8 cellular contexts compared by ENCODE assay signal in the genomic region with DNA sequence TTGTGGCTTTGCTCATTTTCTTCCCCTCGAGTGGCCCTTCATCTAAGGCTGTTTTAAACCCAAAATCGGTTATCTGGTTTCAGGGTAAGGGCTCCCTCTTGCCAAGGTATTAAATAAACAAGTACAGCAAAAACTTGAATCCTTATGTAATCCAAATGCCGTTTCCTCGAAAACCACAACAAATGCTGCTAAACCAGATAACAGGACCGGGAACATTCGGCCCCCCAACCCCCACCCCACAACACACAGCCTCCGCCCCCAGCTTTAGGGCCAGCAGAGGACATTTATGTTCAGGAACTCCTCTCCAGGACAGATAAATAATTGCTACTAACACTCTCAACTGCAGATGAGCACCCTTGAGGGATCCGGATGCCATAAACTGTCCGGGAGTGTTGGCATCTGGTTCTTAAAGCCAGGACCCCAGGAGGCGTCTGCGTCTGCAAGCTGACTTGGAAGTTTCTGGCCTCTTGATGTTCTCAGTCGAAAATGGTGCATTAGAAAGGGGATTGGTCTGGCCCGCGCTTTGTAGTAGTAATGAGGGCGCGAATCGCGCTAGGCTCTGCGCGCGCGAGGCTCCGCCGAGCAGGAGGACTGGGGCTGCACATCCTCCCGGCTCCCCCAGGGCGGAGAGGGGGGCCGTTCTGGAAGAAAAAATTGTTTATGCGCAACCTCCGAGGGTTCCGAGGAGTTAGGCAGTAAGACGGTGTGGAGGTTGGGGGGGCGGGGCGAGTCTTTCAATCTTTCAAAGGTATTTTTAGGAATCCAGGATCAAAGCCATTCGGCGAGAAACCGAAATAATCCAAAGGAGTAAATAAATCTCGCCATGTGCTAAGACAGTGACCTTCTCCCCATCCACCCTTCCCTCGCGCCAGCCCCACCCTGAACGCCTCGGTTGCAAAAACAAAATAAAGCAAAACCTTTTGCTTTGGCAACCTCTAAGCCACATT. TPM values are rescaled to one million over a fixed set of nuclear protein-coding genes. Genes with fewer than 3 reads are reported as not detected.
DNase-seq lines count a peak whose midpoint lies in the region; ATAC-seq and TF ChIP-seq lines count a peak whose summit lies in the region.

No MANE protein-coding gene starts in this region.

- DNase-seq in Calu3 (peak; percentile 57), MG63 (peak; percentile 74), RWPE2 (ENCODE audit: low spot score) (no peak), body of pancreas (peak; percentile 40 to 66 (median 56)), sigmoid colon (peak; percentile 81)

- no peak for TF ChIP-seq EP300 in sigmoid colon (IDR thresholded peaks at IDR 0.05)

- ATAC-seq in RWPE2 (ENCODE audit: low read depth) (no peak), body of pancreas (no peak), HG03045 (IDR thresholded peaks at IDR 0.05; ENCODE audit: unreplicated experiment) (no peak), GM21737 (IDR thresholded peaks at IDR 0.05; ENCODE audit: unreplicated experiment) (no peak)

- TF ChIP-seq CTCF in Calu3 (IDR thresholded peaks at IDR 0.05; ENCODE audit: unreplicated experiment) = no peak
- no peak for TF ChIP-seq CTCF in RWPE2 (IDR thresholded peaks at IDR 0.05; ENCODE audit: poor library complexity, severe bottlenecking)
- peak in 1 of 7 experiments; percentile 7 for TF ChIP-seq CTCF in body of pancreas (IDR thresholded peaks at IDR 0.05)
- TF ChIP-seq CTCF in sigmoid colon (IDR thresholded peaks at IDR 0.05) = peak in 1 of 4 experiments; percentile 30

- TF ChIP-seq POLR2A in body of pancreas (IDR thresholded peaks at IDR 0.05) (peak in 2 of 3 donors; percentile 18 to 28), sigmoid colon (IDR thresholded peaks at IDR 0.05) (peak in 1 of 2 donors; percentile 49)

- H3K4me1 ChIP-seq in RWPE2 (ENCODE audit: insufficient read depth, poor library complexity, severe bottlenecking) (peaks cover 3% of the 10 kb centered on the region), body of pancreas (peaks cover 46% of the 10 kb centered on the region), sigmoid colon (peaks cover 0 to 49% (median 32%) of the 10 kb centered on the region in 4 donors)

- peaks cover 37% of the 10 kb centered on the region for H3K4me1 Mint-ChIP-seq in Calu3 (ENCODE audit: low read depth, unreplicated experiment)

- WGBS in body of pancreas, 2 donors = 4 to 9% methylated on average over 38 to 41 of the region's 41 CpGs
- 0 to 1% methylated on average over 41 of the region's 41 CpGs for WGBS in sigmoid colon, 2 donors

- H3K4me3 ChIP-seq in MG63 (peak overlapping the region; percentile 40), RWPE2 (ENCODE audit: severe bottlenecking) (peak overlapping the region; percentile 45), body of pancreas (no peak overlapping the region), iPS-18c (ENCODE audit: insufficient read depth, low read depth, low read length) (peak overlapping the region; percentile 57), sigmoid colon (peak overlapping the region; percentile 27 to 80 (median 67))

- peak overlapping the region; percentile 99 for H3K27ac Mint-ChIP-seq in Calu3 (ENCODE audit: unreplicated experiment)

- peaks cover 24% of the 10 kb centered on the region for H3K9me3 ChIP-seq in MG63
- no peaks in the 10 kb centered on the region for H3K9me3 ChIP-seq in RWPE2 (ENCODE audit: severe bottlenecking)
- peaks cover 0 to 10% (median 0%) of the 10 kb centered on the region in 3 donors for H3K9me3 ChIP-seq in body of pancreas
- H3K9me3 ChIP-seq in iPS-18c (ENCODE audit: control insufficient read depth, insufficient read depth, low read length) = peaks cover 4% of the 10 kb centered on the region
- H3K9me3 ChIP-seq in sigmoid colon = peaks cover 0 to 5% (median 3%) of the 10 kb centered on the region in 4 donors

- no peaks in the 10 kb centered on the region for H3K27me3 Mint-ChIP-seq in Calu3 (ENCODE audit: unreplicated experiment)

- intact Hi-C loops in Calu3 (cut with micrococcal nuclease; ENCODE audit: unreplicated experiment) = loop anchor here (5.0 kb wide), 1 partner anchor 291 kb away; no protein-coding TSS in a partner anchor
- intact Hi-C loops in body of pancreas (cut with DNase I) = no loop called here
- intact Hi-C loops in sigmoid colon (cut with DNase I) = loop anchor here (5.0 kb wide), 4 partner anchors 96 to 676 kb away; no protein-coding TSS in a partner anchor

- CTCF ChIA-PET in Calu3 (lab: Charles Lee) = interaction anchor here (0.5 to 0.7 kb wide), 3 partner anchors 45 to 1250 kb away, joined by 3 to 6 read pairs (median 3); no protein-coding TSS in a partner anchor

- H3K27ac ChIP-seq in RWPE2 (ENCODE audit: poor library complexity, severe bottlenecking) (no peak overlapping the region), body of pancreas (peak overlapping the region; percentile 80 to 99 (median 98)), sigmoid colon (peak overlapping the region; percentile 90 to 99 (median 98))

- H3K36me3 Mint-ChIP-seq in Calu3 (ENCODE audit: insufficient read depth, unreplicated experiment) = peaks cover 67% of the 10 kb centered on the region

- TSS peak; percentile 46 for BruUV-seq in Calu3 (replicated peaks; lab: Mats Ljungman, UMichigan)

- peak overlapping the region; percentile 98 for H3K4me3 Mint-ChIP-seq in Calu3 (ENCODE audit: low read depth, unreplicated experiment)

- H3K36me3 ChIP-seq in MG63 (no peaks in the 10 kb centered on the region), RWPE2 (ENCODE audit: low read depth) (no peaks in the 10 kb centered on the region), body of pancreas (replicated peaks in 1 of 2; ENCODE audit: insufficient read depth in 1 of 2, low read depth in 2 of 2) (no peaks in the 10 kb centered on the region), sigmoid colon (no peaks in the 10 kb centered on the region)

- H3K27me3 ChIP-seq in MG63 = no peaks in the 10 kb centered on the region
- H3K27me3 ChIP-seq in RWPE2 (ENCODE audit: insufficient read depth, poor library complexity, severe bottlenecking) = peaks cover 46% of the 10 kb centered on the region
- H3K27me3 ChIP-seq in body of pancreas = no peaks in the 10 kb centered on the region
- H3K27me3 ChIP-seq in sigmoid colon = no peaks in the 10 kb centered on the region

- H3K9me3 Mint-ChIP-seq in Calu3 (ENCODE audit: low read depth, unreplicated experiment) = peaks cover 10% of the 10 kb centered on the region

RNA-seq across cellular contexts. Expression of a gene that starts 3.9 kb away (rescaled TPM):
- total RNA-seq in Calu3 (2022) = 77.8 and 92.5 TPM in 2 replicates
- 64.1 and 77.3 TPM in 2 replicates for total RNA-seq in MG63 (2014; rRNA removed; shearing (Covaris generic); ENCODE audit: low replicate concordance)
- 100 to 1,000 TPM in 1 of 2 donors, 10 to 100 TPM in 1; 50.3 to 157 TPM for total RNA-seq in body of pancreas
- total RNA-seq in sigmoid colon = 100 to 1,000 TPM; 376 to 615 (median 527) TPM
- polyA plus RNA-seq in sigmoid colon = 100 to 1,000 TPM; 154 to 306 (median 224) TPM

Comparison
In these comparisons a context has a peak if more than half of its experiments do, and no peak if none do; other contexts are left out.
1. H3K4me3 ChIP-seq: peak in MG63 (single experiment), RWPE2 (single experiment), iPS-18c (single experiment) and sigmoid colon (4 of 4); none in body of pancreas (0 of 2).